1 cellular context compared by ENCODE assay signal in genomic region chr17:82300707-82301270, GRCh38.
TF ChIP-seq lines count a peak whose summit lies in the region.

No MANE protein-coding gene starts in this region.

TF ChIP-seq in Ishikawa, 13 proteins besides CTCF, POLR2A, EP300 and RAD21:
- TF ChIP-seq TEAD4 (IDR thresholded peaks at IDR 0.05), result no peak
- TF ChIP-seq TAF1 (IDR thresholded peaks at IDR 0.05; ENCODE audit: low read depth), result no peak
- no peak for TF ChIP-seq EGR1 (IDR thresholded peaks at IDR 0.05)
- TF ChIP-seq YY1 (IDR thresholded peaks at IDR 0.05; ENCODE audit: low read depth), result no peak
- TF ChIP-seq USF1 (IDR thresholded peaks at IDR 0.05), result no peak
- TF ChIP-seq NFIC (IDR thresholded peaks at IDR 0.05), result no peak
- TF ChIP-seq CREB1 (IDR thresholded peaks at IDR 0.05; ENCODE audit: low read depth), result no peak
- no peak for TF ChIP-seq ZBTB7A (IDR thresholded peaks at IDR 0.05; ENCODE audit: low read depth)
- TF ChIP-seq REST (IDR thresholded peaks at IDR 0.05; ENCODE audit: low read depth), result no peak
- no peak for TF ChIP-seq TCF12 (IDR thresholded peaks at IDR 0.05; ENCODE audit: low read depth)
TF ChIP-seq in Ishikawa: peak in this region for 0.
